In the genomic region with DNA sequence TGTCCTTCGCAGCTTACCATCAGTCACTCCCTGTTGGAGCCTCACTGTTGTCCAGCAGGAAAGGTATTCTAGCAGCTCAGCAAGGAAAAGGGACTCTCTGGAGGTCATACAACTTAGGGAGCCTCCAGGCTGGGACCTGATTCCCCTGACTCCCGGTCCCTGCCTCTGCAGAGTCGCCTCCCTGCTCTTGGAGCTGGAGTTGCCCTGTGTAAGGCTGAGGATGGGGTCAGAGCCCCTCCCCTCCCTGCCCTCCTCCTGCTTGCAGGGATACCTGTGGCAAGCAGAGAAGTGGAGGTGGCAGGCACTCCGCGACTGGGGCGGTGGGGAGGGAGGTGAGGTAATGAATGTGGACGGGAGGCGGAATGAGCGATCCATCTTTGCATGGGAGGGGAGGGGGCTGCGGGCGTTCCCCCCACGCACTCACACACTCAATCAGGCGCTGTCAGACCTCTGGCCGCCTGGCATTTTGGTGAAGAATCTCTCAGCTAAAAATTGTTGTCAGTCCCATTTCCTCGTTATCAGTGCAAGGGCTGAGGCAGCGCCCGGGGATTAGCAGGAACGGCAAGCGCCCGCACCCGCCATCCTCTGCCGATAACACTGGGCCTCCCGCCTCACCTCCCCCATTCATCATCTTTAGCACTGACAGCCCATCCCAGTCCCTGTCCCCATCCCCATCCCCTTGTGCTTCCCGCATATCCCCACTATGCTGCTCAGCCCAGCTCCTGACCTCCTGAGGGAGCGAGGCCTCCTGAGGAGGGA, we compare ENCODE assay signal across 1 cellular context.
TF ChIP-seq lines count a peak whose summit lies in the region.

No MANE protein-coding gene starts in this region.

TF ChIP-seq in IMR-90, 13 proteins besides CTCF, POLR2A, EP300 and RAD21:
- TF ChIP-seq CHD1 (IDR thresholded peaks at IDR 0.05; ENCODE audit: low read depth, low read length) (no peak), MAFK (IDR thresholded peaks at IDR 0.05; ENCODE audit: low read depth, low read length) (no peak), NFE2L2 (IDR thresholded peaks at IDR 0.05; ENCODE audit: low read depth, low read length) (no peak), RFX5 (IDR thresholded peaks at IDR 0.05; ENCODE audit: low read depth, low read length) (no peak)
- TF ChIP-seq, protein P1, sequence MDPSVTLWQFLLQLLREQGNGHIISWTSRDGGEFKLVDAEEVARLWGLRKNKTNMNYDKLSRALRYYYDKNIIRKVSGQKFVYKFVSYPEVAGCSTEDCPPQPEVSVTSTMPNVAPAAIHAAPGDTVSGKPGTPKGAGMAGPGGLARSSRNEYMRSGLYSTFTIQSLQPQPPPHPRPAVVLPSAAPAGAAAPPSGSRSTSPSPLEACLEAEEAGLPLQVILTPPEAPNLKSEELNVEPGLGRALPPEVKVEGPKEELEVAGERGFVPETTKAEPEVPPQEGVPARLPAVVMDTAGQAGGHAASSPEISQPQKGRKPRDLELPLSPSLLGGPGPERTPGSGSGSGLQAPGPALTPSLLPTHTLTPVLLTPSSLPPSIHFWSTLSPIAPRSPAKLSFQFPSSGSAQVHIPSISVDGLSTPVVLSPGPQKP (IDR thresholded peaks at IDR 0.05; ENCODE audit: borderline replicate concordance, low read depth, low read length) = no peak
